ENCODE assay signal across 15 cellular contexts in the genomic region with DNA sequence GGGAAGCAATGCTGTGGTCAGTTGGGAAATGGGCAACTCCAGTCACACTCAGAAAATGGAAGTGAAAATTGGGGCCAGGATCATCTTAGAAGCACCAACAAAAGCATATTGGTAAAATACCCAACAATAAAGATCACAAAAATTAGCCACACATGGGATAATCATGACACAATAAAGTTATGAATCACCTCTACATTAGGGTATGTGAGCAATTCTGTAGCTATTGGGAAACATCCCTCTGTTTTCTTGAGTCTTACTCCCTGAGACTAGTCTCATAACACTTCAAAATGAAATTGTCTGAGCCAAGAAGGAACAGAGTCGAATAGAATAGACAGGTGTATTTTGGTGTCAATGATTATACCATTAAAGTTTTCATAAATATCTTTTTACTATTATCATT.
"Had no signal": no experiment of that assay in that cellular context is flagged by ENCODE, and none has a peak within 500 bp of the region (broad histone marks: within the 10 kb centered on the region; RNA-seq: fewer than 3 reads in every experiment).

No MANE protein-coding gene starts in this region.

- H3K4me2 ChIP-seq: hepatocyte, neural progenitor cell had no signal

- H2AFZ ChIP-seq: hepatocyte, neural progenitor cell had no signal

- H3K36me3 ChIP-seq: brain microvascular endothelial cell, esophagus squamous epithelium, gastroesophageal sphincter, neural progenitor cell, ovary, sigmoid colon, upper lobe of left lung had no signal

- H3K9me3 ChIP-seq: esophagus squamous epithelium, gastroesophageal sphincter, ovary, sigmoid colon, upper lobe of left lung had no signal

- H3K27ac ChIP-seq: brain microvascular endothelial cell, esophagus squamous epithelium, gastroesophageal sphincter, hepatocyte, neural progenitor cell, ovary, sigmoid colon, upper lobe of left lung had no signal

- H3K4me1 ChIP-seq: esophagus squamous epithelium, gastroesophageal sphincter, neural progenitor cell, sigmoid colon, upper lobe of left lung had no signal

- H3K27me3 ChIP-seq: brain microvascular endothelial cell, esophagus squamous epithelium, gastroesophageal sphincter, hepatocyte, neural progenitor cell, ovary, sigmoid colon, upper lobe of left lung had no signal

- H3K79me2 ChIP-seq: hepatocyte had no signal

- DNase-seq: activated CD4-positive, alpha-beta T cell treated with anti-CD3 and anti-CD28 coated beads, Interleukin-2, amount 50 U/mL, for 4 hours; activated CD4-positive, CD25-positive, alpha-beta regulatory T cell treated with anti-CD3 and anti-CD28 coated beads, Interleukin-2, amount 50 U/mL, for 72 hours; activated CD8-positive, alpha-beta memory T cell treated with anti-CD3 and anti-CD28 coated beads, Interleukin-2, amount 10 ng/mL, durations not matched to agents 7 days and 5 days; activated effector memory CD4-positive, alpha-beta T cell treated with Interleukin-2 at 50 U/mL for 16 hours; activated T-cell treated with anti-CD3 and anti-CD28 coated beads, Interleukin-2, amount 50 U/mL, for 24 hours; brain microvascular endothelial cell; esophagus squamous epithelium; ovary; sigmoid colon; stimulated activated CD4-positive, alpha-beta T cell treated with anti-CD3 and anti-CD28 coated beads, Interleukin-2, amount 100 ng/mL, for 48 hours; stimulated activated naive CD8-positive, alpha-beta T cell treated with anti-CD3 and anti-CD28 coated beads, Interleukin-15, Interleukin-2, amounts not matched to agents 100 U/mL and 50 U/mL, for 24 hours; upper lobe of left lung had no signal

- H3K4me3 ChIP-seq: esophagus squamous epithelium, gastroesophageal sphincter, hepatocyte, neural progenitor cell, ovary, sigmoid colon, upper lobe of left lung had no signal

- H3K9ac ChIP-seq: neural progenitor cell had no signal
